Comparison of ENCODE assay signal across 8 cellular contexts in genomic region chr14:99320105-99320572, GRCh38. TPM values are rescaled to one million over a fixed set of nuclear protein-coding genes. Genes with fewer than 3 reads are reported as not detected.
DNase-seq lines count a peak whose midpoint lies in the region; ATAC-seq and TF ChIP-seq lines count a peak whose summit lies in the region.

No MANE protein-coding gene starts in this region.

- H3K27me3 Mint-ChIP-seq in CD4-positive, alpha-beta memory T cell: peaks cover under 1% of the 10 kb centered on the region in 2 donors
- H3K27me3 Mint-ChIP-seq in activated T-cell treated with anti-CD3 and anti-CD28 coated beads, Interleukin-2, amount 50 U/mL, for 72 hours (ENCODE audit: low read depth): no peaks in the 10 kb centered on the region

- no peaks in the 10 kb centered on the region for H3K9me2 ChIP-seq in OCI-LY7 (ENCODE audit: insufficient read depth, low read length)

- CTCF ChIA-PET in CD4-positive, alpha-beta memory T cell (lab: Charles Lee; ENCODE audit: partially characterized antibody): interaction anchor here (0.6 to 2.5 kb wide), 9 partner anchors 9 to 1712 kb away, joined by 3 to 38 read pairs (median 3); no protein-coding TSS in a partner anchor
- CTCF ChIA-PET in OCI-LY7 (lab: Charles Lee; ENCODE audit: unreplicated experiment): interaction anchor here (0.6 to 1.1 kb wide), 3 partner anchors 11 to 41 kb away, joined by 3 read pairs; no protein-coding TSS in a partner anchor

- TF ChIP-seq CTCF in OCI-LY7 (conservative IDR thresholded peaks at IDR 0.05; ENCODE audit: low read length) (peak; percentile 90), smooth muscle cell (IDR thresholded peaks at IDR 0.05; ENCODE audit: borderline replicate concordance, insufficient read depth, poor library complexity, severe bottlenecking) (peak; percentile 93)

- H4K20me1 ChIP-seq in OCI-LY7 (ENCODE audit: insufficient read depth, low read length) (no peaks in the 10 kb centered on the region), smooth muscle cell (ENCODE audit: low read depth) (no peaks in the 10 kb centered on the region)

- no peaks in the 10 kb centered on the region for H3K27me3 ChIP-seq in CD4-positive, alpha-beta memory T cell (ENCODE audit: insufficient read depth, low read length)
- no peaks in the 10 kb centered on the region for H3K27me3 ChIP-seq in smooth muscle cell (ENCODE audit: low read depth)

- H3K9ac ChIP-seq in smooth muscle cell (ENCODE audit: low read depth): no peak overlapping the region

- no peak overlapping the region for H2AFZ ChIP-seq in OCI-LY7 (ENCODE audit: low read length)
- no peak overlapping the region for H2AFZ ChIP-seq in smooth muscle cell (ENCODE audit: low read depth)

- no peak overlapping the region for H3K27ac Mint-ChIP-seq in CD4-positive, alpha-beta memory T cell
- H3K27ac Mint-ChIP-seq in activated T-cell treated with anti-CD3 and anti-CD28 coated beads, Interleukin-2, amount 50 U/mL, for 72 hours: no peak overlapping the region

- H3K4me1 ChIP-seq in CD4-positive, alpha-beta memory T cell (ENCODE audit: insufficient read depth, low read length): peaks cover 5% of the 10 kb centered on the region
- H3K4me1 ChIP-seq in OCI-LY7 (ENCODE audit: insufficient read depth, low read length, poor library complexity, severe bottlenecking) (no peaks in the 10 kb centered on the region), smooth muscle cell (ENCODE audit: low read depth) (no peaks in the 10 kb centered on the region)

- H3K9me3 Mint-ChIP-seq in CD4-positive, alpha-beta memory T cell: no peaks in the 10 kb centered on the region
- H3K9me3 Mint-ChIP-seq in activated T-cell treated with anti-CD3 and anti-CD28 coated beads, Interleukin-2, amount 50 U/mL, for 72 hours: no peaks in the 10 kb centered on the region

- no peaks in the 10 kb centered on the region for H3K9me3 ChIP-seq in CD4-positive, alpha-beta memory T cell (ENCODE audit: control insufficient read depth in 1 of 2, low read length in 2 of 2)
- H3K9me3 ChIP-seq in OCI-LY7 (ENCODE audit: low read length) (no peaks in the 10 kb centered on the region), smooth muscle cell (replicated peaks; ENCODE audit: low read depth) (no peaks in the 10 kb centered on the region)

- H3K79me2 ChIP-seq in OCI-LY7 (ENCODE audit: insufficient read depth, low read depth, low read length) (no peaks in the 10 kb centered on the region), smooth muscle cell (ENCODE audit: low read depth) (no peaks in the 10 kb centered on the region)

- intact Hi-C loops in CD4-positive, alpha-beta memory T cell (cut with micrococcal nuclease): loop anchor here (1.0 kb wide), 1 partner anchor 95 kb away; no protein-coding TSS in a partner anchor
- intact Hi-C loops in OCI-LY7 (cut with micrococcal nuclease; ENCODE audit: unreplicated experiment): loop anchor here (1.0 kb wide), 1 partner anchor 95 kb away; no protein-coding TSS in a partner anchor

- peak; percentile 57 to 72 (median 61) for DNase-seq in CD4-positive, alpha-beta memory T cell
- DNase-seq in HT-29 (ENCODE audit: low spot score) (peak; percentile 65), OCI-LY7 (ENCODE audit: low spot score) (peak; percentile 51), germinal center (ENCODE audit: low spot score) (peak; percentile 67), smooth muscle cell (lab: John Stamatoyannopoulos, UW; ENCODE audit: unreplicated experiment) (no peak)
- DNase-seq in activated T-cell treated with anti-CD3 and anti-CD28 coated beads, Interleukin-2, amount 50 U/mL, for 72 hours: peak; percentile 81 to 88

- H3K4me2 ChIP-seq in OCI-LY7 (ENCODE audit: low read length) (no peak overlapping the region), smooth muscle cell (no peak overlapping the region)

- POLR2A ChIA-PET in CD4-positive, alpha-beta memory T cell (lab: Charles Lee; ENCODE audit: partially characterized antibody): no interaction called here
- POLR2A ChIA-PET in OCI-LY7 (lab: Charles Lee): no interaction called here

- H3K36me3 Mint-ChIP-seq in CD4-positive, alpha-beta memory T cell: no peaks in the 10 kb centered on the region
- H3K36me3 Mint-ChIP-seq in activated T-cell treated with anti-CD3 and anti-CD28 coated beads, Interleukin-2, amount 50 U/mL, for 72 hours (ENCODE audit: insufficient read depth in 2 of 2): no peaks in the 10 kb centered on the region

- no TSS peak for BruUV-seq in OCI-LY7 (replicated peaks; lab: Mats Ljungman, UMichigan)

- H3K4me3 Mint-ChIP-seq in CD4-positive, alpha-beta memory T cell: no peak overlapping the region
- peak overlapping the region; percentile 40 to 76 for H3K4me3 Mint-ChIP-seq in activated T-cell treated with anti-CD3 and anti-CD28 coated beads, Interleukin-2, amount 50 U/mL, for 72 hours

- H3K36me3 ChIP-seq in CD4-positive, alpha-beta memory T cell (ENCODE audit: insufficient read depth, low read length): no peaks in the 10 kb centered on the region
- H3K36me3 ChIP-seq in OCI-LY7 (ENCODE audit: insufficient read depth, low read length): no peaks in the 10 kb centered on the region
- H3K36me3 ChIP-seq in smooth muscle cell (ENCODE audit: low read depth): no peaks in the 10 kb centered on the region

- WGBS in smooth muscle cell (ENCODE audit: low lambda C conversion rate): 16% methylated on average over 14 of the region's 23 CpGs

- H3K27ac ChIP-seq in CD4-positive, alpha-beta memory T cell (ENCODE audit: low read depth, low read length): no peak overlapping the region
- H3K27ac ChIP-seq in OCI-LY7 (ENCODE audit: low read depth, low read length, poor library complexity, severe bottlenecking) (no peak overlapping the region), smooth muscle cell (ENCODE audit: low read depth) (no peak overlapping the region)

- H3F3A ChIP-seq in smooth muscle cell (ENCODE audit: low read depth): no peaks in the 10 kb centered on the region

- H3K4me1 Mint-ChIP-seq in CD4-positive, alpha-beta memory T cell: peaks cover 0 to 14% (median 3%) of the 10 kb centered on the region in 4 donors
- H3K4me1 Mint-ChIP-seq in activated T-cell treated with anti-CD3 and anti-CD28 coated beads, Interleukin-2, amount 50 U/mL, for 72 hours (ENCODE audit: low read depth): peaks cover 22% of the 10 kb centered on the region

- no peak overlapping the region for H3K4me3 ChIP-seq in CD4-positive, alpha-beta memory T cell (ENCODE audit: low read length in 2 of 2)
- H3K4me3 ChIP-seq in OCI-LY7 (ENCODE audit: low read depth, low read length, poor library complexity, severe bottlenecking): no peak overlapping the region
- H3K4me3 ChIP-seq in smooth muscle cell: no peak overlapping the region

- ATAC-seq in GM19397 (IDR thresholded peaks at IDR 0.05; ENCODE audit: unreplicated experiment) (peak; percentile 52), HG03039 (IDR thresholded peaks at IDR 0.05; ENCODE audit: unreplicated experiment) (no peak)
- ATAC-seq in activated T-cell treated with anti-CD3 and anti-CD28 coated beads, Interleukin-2, amount 50 U/mL, for 72 hours (replicated peaks in 1 of 2): peak; percentile 85 to 90

RNA-seq across cellular contexts. Expression of gene BCL11B, which starts 48.1 kb away (rescaled TPM):
- total RNA-seq in CD4-positive, alpha-beta memory T cell: 100 to 1,000 TPM; 163 to 165 TPM
- polyA plus RNA-seq in CD4-positive, alpha-beta memory T cell: 10 to 100 TPM in 1 of 2 donors, 1 to 10 TPM in 1; 2.6 to 11.6 TPM
- 2.4 and 3.2 TPM in 2 replicates for total RNA-seq in HT-29 (2014; rRNA removed; shearing (Covaris generic))
- total RNA-seq in OCI-LY7 (2014; rRNA removed; shearing (Covaris generic)): not detected in 2 replicates
- not detected in 2 replicates for total RNA-seq in OCI-LY7 (2022)
- 10 to 100 TPM; 54.4 to 58.0 TPM for total RNA-seq in activated T-cell treated with anti-CD3 and anti-CD28 coated beads, Interleukin-2, amount 50 U/mL, for 72 hours
- total RNA-seq in smooth muscle cell: 3.0 and 3.6 TPM in 2 replicates
- 0.47 and 0.56 TPM in 2 replicates for polyA plus RNA-seq in smooth muscle cell

Comparison
In these comparisons a context has a peak if more than half of its experiments do, and no peak if none do; other contexts are left out.
1. H3K4me3 Mint-ChIP-seq: peak in activated T-cell treated with anti-CD3 and anti-CD28 coated beads, Interleukin-2, amount 50 U/mL, for 72 hours (2 of 2); none in CD4-positive, alpha-beta memory T cell (0 of 8).
2. RNA of gene BCL11B, which starts 48.1 kb away (total RNA-seq): 163 to 165 TPM in CD4-positive, alpha-beta memory T cell and 54.4 to 58.0 TPM in activated T-cell treated with anti-CD3 and anti-CD28 coated beads, Interleukin-2, amount 50 U/mL, for 72 hours; 2.4 to 3.2 TPM in HT-29, 3.0 to 3.6 TPM in smooth muscle cell and not detected in OCI-LY7; every median in the first group is over 10 times any median in the second.